ENCODE assay signal across 10 cellular contexts in genomic region chr18:62838475-62839098, GRCh38.
A peak's percentile ranks its signal among the peaks of the same experiment; 100 is the strongest.
DNase-seq lines count a peak whose midpoint lies in the region; ATAC-seq and TF ChIP-seq lines count a peak whose summit lies in the region.
"Had no signal": no experiment of that assay in that cellular context is flagged by ENCODE, and none has a peak within 500 bp of the region (broad histone marks: within the 10 kb centered on the region; RNA-seq: fewer than 3 reads in every experiment).

No MANE protein-coding gene starts in this region.

- no peak for TF ChIP-seq CTCF in nephron progenitor cell (IDR thresholded peaks at IDR 0.05)

- peaks cover 14% of the 10 kb centered on the region for H3K4me1 Mint-ChIP-seq in nephron progenitor cell

- no peak overlapping the region for H3K4me3 Mint-ChIP-seq in nephron progenitor cell

- DNase-seq in nephron progenitor cell (no peak), middle frontal gyrus (ENCODE audit: extremely low spot score, low spot score) (no peak), NCI-H345 treated with DMSO at 0.1 percent for 48 hours (lab: John Stamatoyannopoulos, UW; ENCODE audit: unreplicated experiment) (no peak), NK-92 (lab: John Stamatoyannopoulos, UW; ENCODE audit: unreplicated experiment) (no peak)
- DNase-seq: activated T-cell treated with anti-CD3 and anti-CD28 coated beads, Interleukin-2, amount 50 U/mL, for 48 hours; stimulated activated naive CD4-positive, alpha-beta T cell treated with Interleukin-2 at 50 U/mL for 16 hours; T-helper 2 cell had no signal

- H3K36me3 Mint-ChIP-seq in nephron progenitor cell (ENCODE audit: low read depth), result peaks cover 39% of the 10 kb centered on the region

- H3K9me3 Mint-ChIP-seq in nephron progenitor cell, result no peaks in the 10 kb centered on the region

- H3K27ac Mint-ChIP-seq in nephron progenitor cell, result peak overlapping the region; percentile 58

- ATAC-seq in GM19023 (IDR thresholded peaks at IDR 0.05; ENCODE audit: unreplicated experiment) (peak; percentile 81), HG02571 (IDR thresholded peaks at IDR 0.05; ENCODE audit: unreplicated experiment) (peak; percentile 72), HG03442 (IDR thresholded peaks at IDR 0.05; ENCODE audit: unreplicated experiment) (peak; percentile 71)

- no peaks in the 10 kb centered on the region for H3K27me3 Mint-ChIP-seq in nephron progenitor cell (ENCODE audit: low read depth, poor library complexity)
